17 cellular contexts compared by ENCODE assay signal in genomic region chr2:56583796-56584313, GRCh38.
"Had no signal": no experiment of that assay in that cellular context is flagged by ENCODE, and none has a peak within 500 bp of the region (broad histone marks: within the 10 kb centered on the region; RNA-seq: fewer than 3 reads in every experiment).

No MANE protein-coding gene starts in this region.

- DNase-seq: activated CD4-positive, alpha-beta T cell treated with anti-CD3 and anti-CD28 coated beads, Interleukin-2, amount 10 ng/mL, durations not matched to agents 7 days and 5 days; activated CD8-positive, alpha-beta memory T cell treated with anti-CD3 and anti-CD28 coated beads for 24 hours; activated naive CD4-positive, alpha-beta T cell; activated naive CD8-positive, alpha-beta T cell treated with anti-CD3 and anti-CD28 coated beads, Interleukin-2, amount 10 ng/mL, durations not matched to agents 7 days and 5 days; central memory CD4-positive, alpha-beta T cell; islet precursor cell; midbrain; stimulated activated CD4-positive, alpha-beta T cell treated with anti-CD3 and anti-CD28 coated beads, Interleukin-2, amount 100 ng/mL, for 48 hours; stimulated activated naive CD4-positive, alpha-beta T cell; tibial artery had no signal

- H3K27me3 ChIP-seq: hepatocyte, tibial artery, vagina had no signal

- H3K27ac Mint-ChIP-seq: activated CD4-positive, alpha-beta T cell treated with anti-CD3 and anti-CD28 coated beads, Interleukin-2, amount 10 ng/mL, durations not matched to agents 7 days and 5 days; activated naive CD8-positive, alpha-beta T cell treated with anti-CD3 and anti-CD28 coated beads, Interleukin-2, amount 10 ng/mL, durations not matched to agents 7 days and 5 days; activated T-helper 1 cell treated with anti-CD3 and anti-CD28 coated beads, Interleukin-12 subunit alpha, Interleukin-12 subunit beta, Interleukin-2, Interleukin-4 antibody, amounts not matched to agents 30 ng/mL and 10 ng/mL and 1 ng/mL, durations not matched to agents 14 hours and 24 hours and 36 hours had no signal

- H2AFZ ChIP-seq: hepatocyte had no signal

- H3K9me3 Mint-ChIP-seq: activated T-helper 1 cell treated with anti-CD3 and anti-CD28 coated beads, Interleukin-12 subunit alpha, Interleukin-12 subunit beta, Interleukin-2, Interleukin-4 antibody, amounts not matched to agents 30 ng/mL and 10 ng/mL and 1 ng/mL, durations not matched to agents 14 hours and 24 hours and 36 hours had no signal

- H3K4me2 ChIP-seq: hepatocyte had no signal

- H3K4me1 ChIP-seq: tibial artery, vagina had no signal

- H3K36me3 ChIP-seq: tibial artery, vagina had no signal

- H3K79me2 ChIP-seq: hepatocyte had no signal

- H3K27me3 Mint-ChIP-seq: activated CD4-positive, alpha-beta T cell treated with anti-CD3 and anti-CD28 coated beads, Interleukin-2, amount 10 ng/mL, durations not matched to agents 7 days and 5 days; activated naive CD8-positive, alpha-beta T cell treated with anti-CD3 and anti-CD28 coated beads, Interleukin-2, amount 10 ng/mL, durations not matched to agents 7 days and 5 days had no signal

- H3K4me1 Mint-ChIP-seq: activated CD4-positive, alpha-beta T cell treated with anti-CD3 and anti-CD28 coated beads, Interleukin-2, amount 10 ng/mL, durations not matched to agents 7 days and 5 days; activated naive CD8-positive, alpha-beta T cell treated with anti-CD3 and anti-CD28 coated beads, Interleukin-2, amount 10 ng/mL, durations not matched to agents 7 days and 5 days had no signal

- H3K4me3 ChIP-seq: coronary artery, hepatocyte, lung, tibial artery, vagina had no signal

- H3K9me3 ChIP-seq: tibial artery, vagina had no signal

- H3K4me3 Mint-ChIP-seq: activated CD4-positive, alpha-beta T cell treated with anti-CD3 and anti-CD28 coated beads, Interleukin-2, amount 10 ng/mL, durations not matched to agents 7 days and 5 days; activated naive CD8-positive, alpha-beta T cell treated with anti-CD3 and anti-CD28 coated beads, Interleukin-2, amount 10 ng/mL, durations not matched to agents 7 days and 5 days; activated T-helper 1 cell treated with anti-CD3 and anti-CD28 coated beads, Interleukin-12 subunit alpha, Interleukin-12 subunit beta, Interleukin-2, Interleukin-4 antibody, amounts not matched to agents 30 ng/mL and 10 ng/mL and 1 ng/mL, durations not matched to agents 14 hours and 24 hours and 36 hours; brain had no signal

- H3K27ac ChIP-seq: coronary artery, hepatocyte, tibial artery, vagina had no signal

- H3K36me3 Mint-ChIP-seq: activated naive CD8-positive, alpha-beta T cell treated with anti-CD3 and anti-CD28 coated beads, Interleukin-2, amount 10 ng/mL, durations not matched to agents 7 days and 5 days; brain had no signal

- ATAC-seq: esophagus mucosa had no signal
